ENCODE assay signal across 1 cellular context in the genomic region with DNA sequence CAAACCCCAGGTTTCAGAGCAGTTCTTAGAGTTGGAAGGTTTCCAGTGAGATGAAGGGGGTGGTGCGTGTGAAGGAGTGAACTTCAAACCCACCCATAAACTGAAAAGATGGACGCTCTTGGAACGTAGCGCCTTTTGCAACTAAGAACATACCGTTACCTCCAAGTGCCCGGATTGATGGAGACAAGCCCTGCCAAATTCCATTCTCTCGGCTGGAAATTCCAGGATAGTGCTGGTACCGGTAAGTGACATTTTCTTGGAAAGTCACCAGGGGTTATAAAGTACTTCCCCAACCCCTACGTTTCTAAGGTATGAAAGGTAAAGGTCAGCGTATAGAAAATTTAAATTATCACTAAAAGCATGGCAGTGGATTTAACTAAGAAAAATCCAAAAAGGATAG.
TF ChIP-seq lines count a peak whose summit lies in the region.

No MANE protein-coding gene starts in this region.

TF ChIP-seq in H1, 55 proteins besides CTCF, POLR2A, EP300 and RAD21:
- no peak for TF ChIP-seq BCL11A (IDR thresholded peaks at IDR 0.05; ENCODE audit: low read depth in 2 of 2, low read length in 2 of 2)
- TF ChIP-seq TAF7 (optimal IDR thresholded peaks at IDR 0.05; ENCODE audit: borderline replicate concordance, low read depth, low read length) = no peak
- TF ChIP-seq TAF1 (IDR thresholded peaks at IDR 0.05; ENCODE audit: low read depth, low read length) = no peak
- TF ChIP-seq GABPA (IDR thresholded peaks at IDR 0.05; ENCODE audit: borderline replicate concordance, insufficient read depth, low read length) = no peak
- TF ChIP-seq FOSL1 (IDR thresholded peaks at IDR 0.05; ENCODE audit: insufficient read depth, low read depth, low read length) = no peak
- no peak for TF ChIP-seq CHD2 (IDR thresholded peaks at IDR 0.05; ENCODE audit: low read length)
- TF ChIP-seq, protein P1, sequence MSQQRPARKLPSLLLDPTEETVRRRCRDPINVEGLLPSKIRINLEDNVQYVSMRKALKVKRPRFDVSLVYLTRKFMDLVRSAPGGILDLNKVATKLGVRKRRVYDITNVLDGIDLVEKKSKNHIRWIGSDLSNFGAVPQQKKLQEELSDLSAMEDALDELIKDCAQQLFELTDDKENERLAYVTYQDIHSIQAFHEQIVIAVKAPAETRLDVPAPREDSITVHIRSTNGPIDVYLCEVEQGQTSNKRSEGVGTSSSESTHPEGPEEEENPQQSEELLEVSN (IDR thresholded peaks at IDR 0.05) = no peak
- TF ChIP-seq EZH2 (IDR thresholded peaks at IDR 0.05; ENCODE audit: low read depth, low read length, severe bottlenecking) = no peak
- TF ChIP-seq BRCA1 (IDR thresholded peaks at IDR 0.05; ENCODE audit: low read depth, low read length) = no peak
- TF ChIP-seq EGR1 (IDR thresholded peaks at IDR 0.05; ENCODE audit: borderline replicate concordance, low read depth, low read length) = no peak
- TF ChIP-seq RBBP5 (IDR thresholded peaks at IDR 0.05; ENCODE audit: borderline replicate concordance, low read depth, low read length) = no peak
- TF ChIP-seq TBP (IDR thresholded peaks at IDR 0.05; ENCODE audit: low read depth, low read length) = no peak
- TF ChIP-seq, protein P2, sequence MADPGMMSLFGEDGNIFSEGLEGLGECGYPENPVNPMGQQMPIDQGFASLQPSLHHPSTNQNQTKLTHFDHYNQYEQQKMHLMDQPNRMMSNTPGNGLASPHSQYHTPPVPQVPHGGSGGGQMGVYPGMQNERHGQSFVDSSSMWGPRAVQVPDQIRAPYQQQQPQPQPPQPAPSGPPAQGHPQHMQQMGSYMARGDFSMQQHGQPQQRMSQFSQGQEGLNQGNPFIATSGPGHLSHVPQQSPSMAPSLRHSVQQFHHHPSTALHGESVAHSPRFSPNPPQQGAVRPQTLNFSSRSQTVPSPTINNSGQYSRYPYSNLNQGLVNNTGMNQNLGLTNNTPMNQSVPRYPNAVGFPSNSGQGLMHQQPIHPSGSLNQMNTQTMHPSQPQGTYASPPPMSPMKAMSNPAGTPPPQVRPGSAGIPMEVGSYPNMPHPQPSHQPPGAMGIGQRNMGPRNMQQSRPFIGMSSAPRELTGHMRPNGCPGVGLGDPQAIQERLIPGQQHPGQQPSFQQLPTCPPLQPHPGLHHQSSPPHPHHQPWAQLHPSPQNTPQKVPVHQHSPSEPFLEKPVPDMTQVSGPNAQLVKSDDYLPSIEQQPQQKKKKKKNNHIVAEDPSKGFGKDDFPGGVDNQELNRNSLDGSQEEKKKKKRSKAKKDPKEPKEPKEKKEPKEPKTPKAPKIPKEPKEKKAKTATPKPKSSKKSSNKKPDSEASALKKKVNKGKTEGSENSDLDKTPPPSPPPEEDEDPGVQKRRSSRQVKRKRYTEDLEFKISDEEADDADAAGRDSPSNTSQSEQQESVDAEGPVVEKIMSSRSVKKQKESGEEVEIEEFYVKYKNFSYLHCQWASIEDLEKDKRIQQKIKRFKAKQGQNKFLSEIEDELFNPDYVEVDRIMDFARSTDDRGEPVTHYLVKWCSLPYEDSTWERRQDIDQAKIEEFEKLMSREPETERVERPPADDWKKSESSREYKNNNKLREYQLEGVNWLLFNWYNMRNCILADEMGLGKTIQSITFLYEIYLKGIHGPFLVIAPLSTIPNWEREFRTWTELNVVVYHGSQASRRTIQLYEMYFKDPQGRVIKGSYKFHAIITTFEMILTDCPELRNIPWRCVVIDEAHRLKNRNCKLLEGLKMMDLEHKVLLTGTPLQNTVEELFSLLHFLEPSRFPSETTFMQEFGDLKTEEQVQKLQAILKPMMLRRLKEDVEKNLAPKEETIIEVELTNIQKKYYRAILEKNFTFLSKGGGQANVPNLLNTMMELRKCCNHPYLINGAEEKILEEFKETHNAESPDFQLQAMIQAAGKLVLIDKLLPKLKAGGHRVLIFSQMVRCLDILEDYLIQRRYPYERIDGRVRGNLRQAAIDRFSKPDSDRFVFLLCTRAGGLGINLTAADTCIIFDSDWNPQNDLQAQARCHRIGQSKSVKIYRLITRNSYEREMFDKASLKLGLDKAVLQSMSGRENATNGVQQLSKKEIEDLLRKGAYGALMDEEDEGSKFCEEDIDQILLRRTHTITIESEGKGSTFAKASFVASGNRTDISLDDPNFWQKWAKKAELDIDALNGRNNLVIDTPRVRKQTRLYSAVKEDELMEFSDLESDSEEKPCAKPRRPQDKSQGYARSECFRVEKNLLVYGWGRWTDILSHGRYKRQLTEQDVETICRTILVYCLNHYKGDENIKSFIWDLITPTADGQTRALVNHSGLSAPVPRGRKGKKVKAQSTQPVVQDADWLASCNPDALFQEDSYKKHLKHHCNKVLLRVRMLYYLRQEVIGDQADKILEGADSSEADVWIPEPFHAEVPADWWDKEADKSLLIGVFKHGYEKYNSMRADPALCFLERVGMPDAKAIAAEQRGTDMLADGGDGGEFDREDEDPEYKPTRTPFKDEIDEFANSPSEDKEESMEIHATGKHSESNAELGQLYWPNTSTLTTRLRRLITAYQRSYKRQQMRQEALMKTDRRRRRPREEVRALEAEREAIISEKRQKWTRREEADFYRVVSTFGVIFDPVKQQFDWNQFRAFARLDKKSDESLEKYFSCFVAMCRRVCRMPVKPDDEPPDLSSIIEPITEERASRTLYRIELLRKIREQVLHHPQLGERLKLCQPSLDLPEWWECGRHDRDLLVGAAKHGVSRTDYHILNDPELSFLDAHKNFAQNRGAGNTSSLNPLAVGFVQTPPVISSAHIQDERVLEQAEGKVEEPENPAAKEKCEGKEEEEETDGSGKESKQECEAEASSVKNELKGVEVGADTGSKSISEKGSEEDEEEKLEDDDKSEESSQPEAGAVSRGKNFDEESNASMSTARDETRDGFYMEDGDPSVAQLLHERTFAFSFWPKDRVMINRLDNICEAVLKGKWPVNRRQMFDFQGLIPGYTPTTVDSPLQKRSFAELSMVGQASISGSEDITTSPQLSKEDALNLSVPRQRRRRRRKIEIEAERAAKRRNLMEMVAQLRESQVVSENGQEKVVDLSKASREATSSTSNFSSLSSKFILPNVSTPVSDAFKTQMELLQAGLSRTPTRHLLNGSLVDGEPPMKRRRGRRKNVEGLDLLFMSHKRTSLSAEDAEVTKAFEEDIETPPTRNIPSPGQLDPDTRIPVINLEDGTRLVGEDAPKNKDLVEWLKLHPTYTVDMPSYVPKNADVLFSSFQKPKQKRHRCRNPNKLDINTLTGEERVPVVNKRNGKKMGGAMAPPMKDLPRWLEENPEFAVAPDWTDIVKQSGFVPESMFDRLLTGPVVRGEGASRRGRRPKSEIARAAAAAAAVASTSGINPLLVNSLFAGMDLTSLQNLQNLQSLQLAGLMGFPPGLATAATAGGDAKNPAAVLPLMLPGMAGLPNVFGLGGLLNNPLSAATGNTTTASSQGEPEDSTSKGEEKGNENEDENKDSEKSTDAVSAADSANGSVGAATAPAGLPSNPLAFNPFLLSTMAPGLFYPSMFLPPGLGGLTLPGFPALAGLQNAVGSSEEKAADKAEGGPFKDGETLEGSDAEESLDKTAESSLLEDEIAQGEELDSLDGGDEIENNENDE (IDR thresholded peaks at IDR 0.05; ENCODE audit: insufficient replicate concordance, low read length) = no peak
- TF ChIP-seq, protein P3, sequence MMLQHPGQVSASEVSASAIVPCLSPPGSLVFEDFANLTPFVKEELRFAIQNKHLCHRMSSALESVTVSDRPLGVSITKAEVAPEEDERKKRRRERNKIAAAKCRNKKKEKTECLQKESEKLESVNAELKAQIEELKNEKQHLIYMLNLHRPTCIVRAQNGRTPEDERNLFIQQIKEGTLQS (IDR thresholded peaks at IDR 0.05; ENCODE audit: insufficient read depth, low read depth, low read length) = no peak
- TF ChIP-seq RNF2 (IDR thresholded peaks at IDR 0.05; ENCODE audit: borderline replicate concordance, low read depth, low read length, missing control alignments, poor library complexity, severe bottlenecking) = no peak
- TF ChIP-seq NRF1 (IDR thresholded peaks at IDR 0.05; ENCODE audit: low read depth, low read length) = no peak
- TF ChIP-seq ASH2L (IDR thresholded peaks at IDR 0.05; ENCODE audit: low read length) = no peak
